8 cellular contexts compared by ENCODE assay signal in the genomic region with DNA sequence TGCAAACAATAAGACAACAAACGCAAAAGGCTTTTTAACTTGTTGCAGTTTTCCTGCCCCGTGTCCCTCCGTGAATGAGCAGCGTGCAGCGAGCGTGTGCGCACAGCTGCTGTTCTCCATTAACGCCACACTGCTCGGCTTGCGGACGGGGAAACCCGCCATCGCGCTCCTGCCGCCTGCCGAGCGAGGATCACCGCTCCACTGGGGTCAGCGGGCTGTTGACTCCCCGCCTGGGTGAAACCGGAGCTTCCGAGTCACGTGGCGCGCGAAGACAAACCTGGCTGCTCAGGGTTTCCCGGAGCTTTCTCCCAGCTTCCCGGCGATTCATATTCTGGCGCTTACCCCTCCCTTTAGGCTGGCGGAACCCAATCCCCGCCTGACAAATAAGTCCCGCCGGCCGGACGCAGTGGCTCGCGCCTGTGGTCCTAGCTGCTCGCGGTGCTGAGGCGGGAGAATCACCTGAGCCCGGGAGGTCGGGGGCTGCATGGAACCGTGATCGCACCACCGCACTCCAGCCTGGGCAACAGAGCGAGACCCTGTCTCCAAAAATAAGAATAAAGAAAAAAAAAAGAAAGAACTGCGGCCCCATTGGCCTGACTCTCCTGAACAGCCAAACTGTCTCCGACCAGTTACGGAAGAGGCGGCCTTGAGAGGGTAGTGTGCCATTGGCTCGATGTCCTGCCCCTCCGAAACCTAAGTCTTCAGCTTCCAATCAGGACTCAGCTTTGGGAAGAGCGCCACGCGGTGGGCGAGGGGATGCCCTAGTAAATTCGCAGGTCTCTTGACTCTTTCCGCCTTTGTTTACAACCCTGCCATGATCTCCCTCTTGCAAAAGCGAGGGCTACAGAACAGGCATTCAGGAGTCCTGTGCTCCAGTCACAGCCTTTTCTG. TPM values are rescaled to one million over a fixed set of nuclear protein-coding genes. Genes with fewer than 3 reads are reported as not detected.
DNase-seq lines count a peak whose midpoint lies in the region; ATAC-seq and TF ChIP-seq lines count a peak whose summit lies in the region.

A gene with protein sequence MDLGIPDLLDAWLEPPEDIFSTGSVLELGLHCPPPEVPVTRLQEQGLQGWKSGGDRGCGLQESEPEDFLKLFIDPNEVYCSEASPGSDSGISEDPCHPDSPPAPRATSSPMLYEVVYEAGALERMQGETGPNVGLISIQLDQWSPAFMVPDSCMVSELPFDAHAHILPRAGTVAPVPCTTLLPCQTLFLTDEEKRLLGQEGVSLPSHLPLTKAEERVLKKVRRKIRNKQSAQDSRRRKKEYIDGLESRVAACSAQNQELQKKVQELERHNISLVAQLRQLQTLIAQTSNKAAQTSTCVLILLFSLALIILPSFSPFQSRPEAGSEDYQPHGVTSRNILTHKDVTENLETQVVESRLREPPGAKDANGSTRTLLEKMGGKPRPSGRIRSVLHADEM (plus strand): TSS at position 794 of the 891 bp plus-strand sequence. CDS start 624 bp downstream, outside the sequence.

- H3K9me3 ChIP-seq in lung (ENCODE audit: control insufficient read depth in 2 of 2, insufficient read depth in 1 of 2, low read length in 1 of 2), result no peaks in the 10 kb centered on the region

- H3K4me3 ChIP-seq in HL-60 (replicated peaks; ENCODE audit: insufficient read depth, low read length) (peak within 1 kb of the TSS; percentile 62), lung (peak within 1 kb of the TSS; percentile 48)

- H3K27me3 ChIP-seq in HL-60 (ENCODE audit: insufficient read depth, poor library complexity, severe bottlenecking), result no peaks in the 10 kb centered on the region
- no peaks in the 10 kb centered on the region for H3K27me3 ChIP-seq in lung (ENCODE audit: control insufficient read depth, insufficient read depth)

- peaks cover 63% of the 10 kb centered on the region for H3K4me1 Mint-ChIP-seq in activated CD4-positive, alpha-beta memory T cell treated with anti-CD3 and anti-CD28 coated beads, Interleukin-2, amount 10 ng/mL, durations not matched to agents 7 days and 5 days

- CTCF ChIA-PET in activated CD4-positive, alpha-beta memory T cell treated with anti-CD3 and anti-CD28 coated beads, Interleukin-2, amount 10 ng/mL, durations not matched to agents 7 days and 5 days (lab: Charles Lee), result interaction anchor here (0.8 to 3.3 kb wide), 16 partner anchors 9 to 457 kb away, joined by 3 to 48 read pairs (median 6); a partner anchor contains a TSS

- peak within 1 kb of the TSS; percentile 84 for H3K27ac Mint-ChIP-seq in activated CD4-positive, alpha-beta memory T cell treated with anti-CD3 and anti-CD28 coated beads, Interleukin-2, amount 10 ng/mL, durations not matched to agents 7 days and 5 days

- H3K27me3 Mint-ChIP-seq in activated CD4-positive, alpha-beta memory T cell treated with anti-CD3 and anti-CD28 coated beads, Interleukin-2, amount 10 ng/mL, durations not matched to agents 7 days and 5 days, result no peaks in the 10 kb centered on the region

- DNase-seq in COLO668 (lab: John Stamatoyannopoulos, UW; ENCODE audit: unreplicated experiment) (peak; percentile 97), HL-60 (ENCODE audit: low read depth in 1 of 2, low spot score in 1 of 2) (peak; percentile 96 to 97), NCI-H82 treated with DMSO at 0.1 percent for 48 hours (lab: John Stamatoyannopoulos, UW; ENCODE audit: unreplicated experiment) (peak; percentile 98), lung (ENCODE audit: low spot score) (peak; percentile 91)
- peak; percentile 87 for DNase-seq in activated CD4-positive, alpha-beta memory T cell treated with anti-CD3 and anti-CD28 coated beads, Interleukin-2, amount 10 ng/mL, durations not matched to agents 7 days and 5 days
- peak; percentile 81 for DNase-seq in effector CD4-positive, alpha-beta T cell
- DNase-seq in stimulated activated CD4-positive, alpha-beta T cell treated with anti-CD3 and anti-CD28 coated beads, TNF-alpha, amount 100 ng/mL, for 48 hours (ENCODE audit: low read depth in 3 of 3), result peak; percentile 63 to 76 (median 75)

- H3K36me3 Mint-ChIP-seq in activated CD4-positive, alpha-beta memory T cell treated with anti-CD3 and anti-CD28 coated beads, Interleukin-2, amount 10 ng/mL, durations not matched to agents 7 days and 5 days (ENCODE audit: low read depth), result peaks cover 15% of the 10 kb centered on the region

- peak; percentile 73 for ATAC-seq in GM19463 (IDR thresholded peaks at IDR 0.05; ENCODE audit: unreplicated experiment)
- peak; percentile 83 for ATAC-seq in lung (ENCODE audit: insufficient read depth, low FRiP score)

- POLR2A ChIA-PET in activated CD4-positive, alpha-beta memory T cell treated with anti-CD3 and anti-CD28 coated beads, Interleukin-2, amount 10 ng/mL, durations not matched to agents 7 days and 5 days (lab: Charles Lee), result interaction anchor here (0.8 to 4.7 kb wide), 20 partner anchors 9 to 427 kb away, joined by 3 to 118 read pairs (median 5); a partner anchor contains a TSS

- H3K36me3 ChIP-seq in lung (ENCODE audit: control insufficient read depth in 2 of 2, insufficient read depth in 2 of 2, low read length in 2 of 2), result no peaks in the 10 kb centered on the region

- peaks cover 0 to 8% of the 10 kb centered on the region in 2 donors for H3K4me1 ChIP-seq in lung (ENCODE audit: control insufficient read depth in 2 of 2, insufficient read depth in 2 of 2, low read length in 2 of 2)

- H3K27ac ChIP-seq in HL-60 (replicated peaks) (peak within 1 kb of the TSS; percentile 94), lung (ENCODE audit: low read depth in 1 of 2, low read length in 1 of 2) (peak within 1 kb of the TSS; percentile 83 to 91)

- H3K4me3 Mint-ChIP-seq in activated CD4-positive, alpha-beta memory T cell treated with anti-CD3 and anti-CD28 coated beads, Interleukin-2, amount 10 ng/mL, durations not matched to agents 7 days and 5 days, result peak within 1 kb of the TSS; percentile 80

- H3K9me3 Mint-ChIP-seq in activated CD4-positive, alpha-beta memory T cell treated with anti-CD3 and anti-CD28 coated beads, Interleukin-2, amount 10 ng/mL, durations not matched to agents 7 days and 5 days, result no peaks in the 10 kb centered on the region

- TF ChIP-seq CTCF in HL-60 (IDR thresholded peaks at IDR 0.05; ENCODE audit: insufficient read depth, low read length), result peak; percentile 28
- TF ChIP-seq CTCF in lung (IDR thresholded peaks at IDR 0.05; ENCODE audit: control extremely low read depth, extremely low read depth), result peak; percentile 34

- WGBS in lung, 2 donors, result 0% methylated on average over 60 of the region's 60 CpGs

RNA-seq across cellular contexts. Expression of the gene that starts here (rescaled TPM):
- total RNA-seq in activated CD4-positive, alpha-beta memory T cell treated with anti-CD3 and anti-CD28 coated beads, Interleukin-2, amount 10 ng/mL, durations not matched to agents 7 days and 5 days, result 1 to 10 TPM; 7.0 to 8.4 TPM
- total RNA-seq in lung, result 10 to 100 TPM; 13.6 to 21.8 TPM
- 10 to 100 TPM in 1 of 2 donors, 1 to 10 TPM in 1; 9.5 to 13.7 TPM for polyA plus RNA-seq in lung

Comparison
In these comparisons a context has a peak if more than half of its experiments do, and no peak if none do; other contexts are left out.
1. Peak in every context shown above with its lines: DNase-seq, ATAC-seq, H3K4me3 ChIP-seq and H3K27ac ChIP-seq.